In genomic region chr7:17654940-17655339, GRCh38 we compare ENCODE assay signal across 22 cellular contexts.
DNase-seq lines count a peak whose midpoint lies in the region; ATAC-seq and TF ChIP-seq lines count a peak whose summit lies in the region.
"Had no signal": no experiment of that assay in that cellular context is flagged by ENCODE, and none has a peak within 500 bp of the region (broad histone marks: within the 10 kb centered on the region; RNA-seq: fewer than 3 reads in every experiment).

No MANE protein-coding gene starts in this region.

- peak overlapping the region; percentile 69; the same call in 1 of the 2 replicates for H3K18ac ChIP-seq in IMR-90 (ENCODE audit: low read depth, low read length)

- no peak overlapping the region for H2AK9ac ChIP-seq in IMR-90 (replicated peaks; ENCODE audit: low read depth, low read length, poor library complexity)

- no peak overlapping the region for H2BK20ac ChIP-seq in IMR-90 (ENCODE audit: low read depth, low read length)

- 67% methylated on average over 1 of the region's 2 CpGs; no CpG with 5 or more reads in 1 of the 2 experiments for WGBS in IMR-90 (ENCODE audit: extremely low coverage in 2 of 2, insufficient read length in 1 of 2), 2 experiments

- ATAC-seq in IMR-90 (ENCODE audit: low read depth) (no peak), GM18517 (IDR thresholded peaks at IDR 0.05; ENCODE audit: unreplicated experiment) (no peak)
- ATAC-seq: activated CD8-positive, alpha-beta T cell treated with anti-CD3 and anti-CD28 coated beads for 36 hours; activated T-cell treated with anti-CD3 and anti-CD28 coated beads, Interleukin-2, amount 50 U/mL, for 4 hours; naive thymus-derived CD8-positive, alpha-beta T cell; psoas muscle; WTC11 had no signal

- POLR2A ChIA-PET in IMR-90 (lab: Charles Lee; ENCODE audit: unreplicated experiment): no interaction called here
- POLR2A ChIA-PET in activated CD4-positive, alpha-beta T cell treated with anti-CD3 and anti-CD28 coated beads, Interleukin-2, amount 10 ng/mL, durations not matched to agents 7 days and 5 days (lab: Charles Lee): no interaction called here

- H3K9me3 Mint-ChIP-seq in dendritic cell treated with granulocyte-macrophage colony-stimulating factor and Interleukin-4, amounts not matched to agents 40 ng/mL and 50 ng/mL, for 4 days: no peaks in the 10 kb centered on the region
- peaks cover 8% of the 10 kb centered on the region for H3K9me3 Mint-ChIP-seq in neural crest cell
- no peaks in the 10 kb centered on the region for H3K9me3 Mint-ChIP-seq in activated CD4-positive, alpha-beta T cell treated with anti-CD3 and anti-CD28 coated beads, Interleukin-2, amount 10 ng/mL, durations not matched to agents 7 days and 5 days
- H3K9me3 Mint-ChIP-seq: activated CD8-positive, alpha-beta T cell treated with anti-CD3 and anti-CD28 coated beads for 36 hours; activated naive CD4-positive, alpha-beta T cell treated with anti-CD3 and anti-CD28 coated beads, Interleukin-2, amount 10 ng/mL, durations not matched to agents 7 days and 5 days; activated T-cell treated with anti-CD3 and anti-CD28 coated beads, Interleukin-2, amount 50 U/mL, for 4 hours; CD4-positive, alpha-beta memory T cell had no signal

- H3K4me3 ChIP-seq in BLaER1: no peak overlapping the region
- no peak overlapping the region for H3K4me3 ChIP-seq in IMR-90 (ENCODE audit: insufficient read depth, low read depth, low read length)
- H3K4me3 ChIP-seq: psoas muscle had no signal

- no TSS peak for BruUV-seq in IMR-90 (replicated peaks; lab: Mats Ljungman, UMichigan)

- H3K27ac Mint-ChIP-seq in dendritic cell treated with granulocyte-macrophage colony-stimulating factor and Interleukin-4, amounts not matched to agents 40 ng/mL and 50 ng/mL, for 4 days: peak overlapping the region; percentile 29
- H3K27ac Mint-ChIP-seq in neural crest cell (ENCODE audit: unreplicated experiment): peak overlapping the region; percentile 65
- no peak overlapping the region for H3K27ac Mint-ChIP-seq in activated CD4-positive, alpha-beta T cell treated with anti-CD3 and anti-CD28 coated beads, Interleukin-2, amount 10 ng/mL, durations not matched to agents 7 days and 5 days
- H3K27ac Mint-ChIP-seq: activated CD8-positive, alpha-beta T cell treated with anti-CD3 and anti-CD28 coated beads for 36 hours; activated naive CD4-positive, alpha-beta T cell treated with anti-CD3 and anti-CD28 coated beads, Interleukin-2, amount 10 ng/mL, durations not matched to agents 7 days and 5 days; CD4-positive, alpha-beta memory T cell; naive thymus-derived CD8-positive, alpha-beta T cell; WTC11 had no signal

- no peak for TF ChIP-seq CTCF in IMR-90 (conservative IDR thresholded peaks at IDR 0.05; ENCODE audit: low read depth, low read length)
- TF ChIP-seq CTCF in neural crest cell (conservative IDR thresholded peaks at IDR 0.05): no peak

- H3K56ac ChIP-seq in IMR-90 (ENCODE audit: extremely low read depth, insufficient read depth, low read length): no peak overlapping the region

- H4K8ac ChIP-seq in IMR-90 (ENCODE audit: low read depth in 2 of 2, low read length in 2 of 2): no peak overlapping the region

- H3K27ac ChIP-seq in BLaER1: no peak overlapping the region
- H3K27ac ChIP-seq in IMR-90 (ENCODE audit: insufficient read depth, low read length): no peak overlapping the region
- H3K27ac ChIP-seq: psoas muscle had no signal

- H3K4me1 Mint-ChIP-seq in dendritic cell treated with granulocyte-macrophage colony-stimulating factor and Interleukin-4, amounts not matched to agents 40 ng/mL and 50 ng/mL, for 4 days (ENCODE audit: low read depth): peaks cover 28% of the 10 kb centered on the region
- H3K4me1 Mint-ChIP-seq in neural crest cell: peaks cover 12% of the 10 kb centered on the region
- H3K4me1 Mint-ChIP-seq in activated CD4-positive, alpha-beta T cell treated with anti-CD3 and anti-CD28 coated beads, Interleukin-2, amount 10 ng/mL, durations not matched to agents 7 days and 5 days: no peaks in the 10 kb centered on the region
- H3K4me1 Mint-ChIP-seq: activated naive CD4-positive, alpha-beta T cell treated with anti-CD3 and anti-CD28 coated beads, Interleukin-2, amount 10 ng/mL, durations not matched to agents 7 days and 5 days; CD4-positive, alpha-beta memory T cell; naive thymus-derived CD8-positive, alpha-beta T cell; WTC11 had no signal

- in situ Hi-C loops in IMR-90 (cut with MboI; ENCODE audit: low sequenced_read_pairs): no loop called here

- peak overlapping the region; percentile 13 for H4K91ac ChIP-seq in IMR-90 (ENCODE audit: insufficient read depth, low read depth, low read length)

- TF ChIP-seq POLR2A in IMR-90 (IDR thresholded peaks at IDR 0.05; ENCODE audit: low read depth, low read length): no peak

- H3K27me3 ChIP-seq in BLaER1 (no peaks in the 10 kb centered on the region), IMR-90 (ENCODE audit: control insufficient read depth, insufficient read depth, low read length) (no peaks in the 10 kb centered on the region)

- CTCF ChIA-PET in IMR-90 (lab: Yijun Ruan, JAX): no interaction called here
- CTCF ChIA-PET in activated CD4-positive, alpha-beta T cell treated with anti-CD3 and anti-CD28 coated beads, Interleukin-2, amount 10 ng/mL, durations not matched to agents 7 days and 5 days (lab: Charles Lee): no interaction called here

- no peaks in the 10 kb centered on the region for H3K36me3 Mint-ChIP-seq in dendritic cell treated with granulocyte-macrophage colony-stimulating factor and Interleukin-4, amounts not matched to agents 40 ng/mL and 50 ng/mL, for 4 days (ENCODE audit: low read depth)
- no peaks in the 10 kb centered on the region for H3K36me3 Mint-ChIP-seq in neural crest cell (ENCODE audit: low read depth)
- H3K36me3 Mint-ChIP-seq in activated CD4-positive, alpha-beta T cell treated with anti-CD3 and anti-CD28 coated beads, Interleukin-2, amount 10 ng/mL, durations not matched to agents 7 days and 5 days (ENCODE audit: low read depth): no peaks in the 10 kb centered on the region
- H3K36me3 Mint-ChIP-seq: activated naive CD4-positive, alpha-beta T cell treated with anti-CD3 and anti-CD28 coated beads, Interleukin-2, amount 10 ng/mL, durations not matched to agents 7 days and 5 days; CD4-positive, alpha-beta memory T cell; naive thymus-derived CD8-positive, alpha-beta T cell; WTC11 had no signal

- H3K9ac ChIP-seq in BLaER1 (no peak overlapping the region), IMR-90 (ENCODE audit: low read depth, low read length) (no peak overlapping the region)

- H3K4me2 ChIP-seq in BLaER1 (peak overlapping the region; percentile 23; the same call in 1 of the 2 replicates), IMR-90 (ENCODE audit: low read depth, low read length) (no peak overlapping the region)

- no peak overlapping the region for H3K23ac ChIP-seq in IMR-90 (ENCODE audit: low read depth, low read length)

- 0 out of 2 replicates have a peak overlapping the region, but pooled peaks have one; percentile 28 for H2BK120ac ChIP-seq in IMR-90 (ENCODE audit: low read depth, low read length)

- no peak overlapping the region for H2BK5ac ChIP-seq in IMR-90 (ENCODE audit: low read depth, low read length, poor library complexity, severe bottlenecking)

- H3K9me1 ChIP-seq in IMR-90 (ENCODE audit: insufficient read depth, low read length): no peaks in the 10 kb centered on the region; the same call in 1 of the 2 replicates

- no peak overlapping the region for H3K14ac ChIP-seq in IMR-90 (replicated peaks; ENCODE audit: low read depth, low read length)

- no peak overlapping the region for H2AFZ ChIP-seq in IMR-90 (replicated peaks; ENCODE audit: low read length, poor library complexity)

- H3K9me3 ChIP-seq in BLaER1: peaks cover 9% of the 10 kb centered on the region; the same call in 1 of the 2 replicates
- H3K9me3 ChIP-seq in IMR-90 (ENCODE audit: control insufficient read depth, insufficient read depth, low read length): no peaks in the 10 kb centered on the region
- H3K9me3 ChIP-seq: psoas muscle had no signal

- 0 out of 3 replicates have a peak overlapping the region, but pooled peaks have one; percentile 12 for H2BK15ac ChIP-seq in IMR-90 (ENCODE audit: low read depth, low read length)

- H2AK5ac ChIP-seq in IMR-90 (ENCODE audit: low read depth, low read length): no peak overlapping the region

- peak; percentile 16 for DNase-seq in IMR-90
- no peak for DNase-seq in neural crest cell (ENCODE audit: low read depth, low spot score)
- DNase-seq in stimulated activated naive CD4-positive, alpha-beta T cell treated with Interleukin-2 at 50 U/mL for 16 hours (lab: John Stamatoyannopoulos, UW): no peak
- no peak for DNase-seq in kidney tubule cell (ENCODE audit: low spot score)
- no peak for DNase-seq in activated CD4-positive, alpha-beta T cell treated with anti-CD3 and anti-CD28 coated beads, Interleukin-2, amount 10 ng/mL, durations not matched to agents 7 days and 5 days
- DNase-seq: activated CD8-positive, alpha-beta T cell treated with anti-CD3 and anti-CD28 coated beads for 36 hours; activated naive CD4-positive, alpha-beta T cell treated with anti-CD3 and anti-CD28 coated beads, Interleukin-2, amount 10 ng/mL, durations not matched to agents 7 days and 5 days; activated T-cell treated with anti-CD3 and anti-CD28 coated beads, Interleukin-2, amount 50 U/mL, for 4 hours; aorta; CD4-positive, alpha-beta memory T cell; DMS79 treated with DMSO at 0.1 percent for 48 hours; effector memory CD4-positive, alpha-beta T cell; mesendoderm; naive thymus-derived CD8-positive, alpha-beta T cell; NCI-H1105 treated with DMSO at 0.1 percent for 48 hours; NCI-H69; psoas muscle; SIG-M5 had no signal

- dilution Hi-C loops in IMR-90 (cut with HindIII; ENCODE audit: low sequenced_read_pairs, unreplicated experiment): no loop called here

- no peak overlapping the region for H3K4me3 Mint-ChIP-seq in dendritic cell treated with granulocyte-macrophage colony-stimulating factor and Interleukin-4, amounts not matched to agents 40 ng/mL and 50 ng/mL, for 4 days
- H3K4me3 Mint-ChIP-seq in neural crest cell: no peak overlapping the region
- H3K4me3 Mint-ChIP-seq in activated CD4-positive, alpha-beta T cell treated with anti-CD3 and anti-CD28 coated beads, Interleukin-2, amount 10 ng/mL, durations not matched to agents 7 days and 5 days: no peak overlapping the region
- H3K4me3 Mint-ChIP-seq: activated CD8-positive, alpha-beta T cell treated with anti-CD3 and anti-CD28 coated beads for 36 hours; activated naive CD4-positive, alpha-beta T cell treated with anti-CD3 and anti-CD28 coated beads, Interleukin-2, amount 10 ng/mL, durations not matched to agents 7 days and 5 days; activated T-cell treated with anti-CD3 and anti-CD28 coated beads, Interleukin-2, amount 50 U/mL, for 4 hours; CD4-positive, alpha-beta memory T cell; naive thymus-derived CD8-positive, alpha-beta T cell; WTC11 had no signal

- no peaks in the 10 kb centered on the region for H3K36me3 ChIP-seq in BLaER1
- H3K36me3 ChIP-seq in IMR-90 (ENCODE audit: control insufficient read depth, insufficient read depth, low read length): no peaks in the 10 kb centered on the region

- H3K4me1 ChIP-seq in BLaER1 (peaks cover 10% of the 10 kb centered on the region), IMR-90 (ENCODE audit: control insufficient read depth, insufficient read depth, low read length) (peaks cover 11% of the 10 kb centered on the region)
- H3K4me1 ChIP-seq: psoas muscle had no signal

- H4K5ac ChIP-seq in IMR-90 (ENCODE audit: low read depth, low read length): peak overlapping the region; percentile 20

- TF ChIP-seq RAD21 in IMR-90 (IDR thresholded peaks at IDR 0.05; ENCODE audit: low read length): no peak

- intact Hi-C loops in IMR-90 (cut with micrococcal nuclease): no loop called here
- intact Hi-C loops in dendritic cell treated with granulocyte-macrophage colony-stimulating factor and Interleukin-4, amounts not matched to agents 40 ng/mL and 50 ng/mL, for 4 days (cut with micrococcal nuclease): no loop called here

- H3K4ac ChIP-seq in IMR-90 (ENCODE audit: low read depth, low read length): 0 out of 2 replicates have a peak overlapping the region, but pooled peaks have one; percentile 43

- H4K20me1 ChIP-seq in BLaER1: no peaks in the 10 kb centered on the region
- no peaks in the 10 kb centered on the region for H4K20me1 ChIP-seq in IMR-90 (ENCODE audit: insufficient read depth, low read length)

- no peaks in the 10 kb centered on the region for H3K27me3 Mint-ChIP-seq in dendritic cell treated with granulocyte-macrophage colony-stimulating factor and Interleukin-4, amounts not matched to agents 40 ng/mL and 50 ng/mL, for 4 days
- no peaks in the 10 kb centered on the region for H3K27me3 Mint-ChIP-seq in neural crest cell (ENCODE audit: low read depth)
- H3K27me3 Mint-ChIP-seq in activated CD4-positive, alpha-beta T cell treated with anti-CD3 and anti-CD28 coated beads, Interleukin-2, amount 10 ng/mL, durations not matched to agents 7 days and 5 days: peaks cover 8% of the 10 kb centered on the region

- H3K79me1 ChIP-seq in IMR-90 (ENCODE audit: low read depth in 1 of 2, low read length in 2 of 2): no peaks in the 10 kb centered on the region
